35 cellular contexts compared by ENCODE assay signal in the genomic region with DNA sequence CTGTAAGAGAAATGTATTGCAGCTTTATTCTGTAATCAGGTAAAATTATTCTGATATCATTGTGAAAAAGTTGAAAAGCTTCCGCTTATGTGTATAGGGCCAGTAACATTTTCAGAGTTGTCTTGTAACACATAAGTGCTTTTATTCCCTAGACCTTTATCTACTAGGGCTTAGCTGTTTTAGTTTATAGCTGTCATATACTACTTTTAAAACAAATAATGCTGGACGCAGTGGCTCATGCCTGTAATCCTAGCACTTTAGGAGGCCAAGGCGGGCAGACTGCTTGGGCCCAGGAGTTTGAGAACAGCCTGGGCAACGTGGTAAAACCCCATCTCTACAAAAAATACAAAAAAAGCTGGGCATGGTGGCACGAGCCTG.
"Had no signal": no experiment of that assay in that cellular context is flagged by ENCODE, and none has a peak within 500 bp of the region (broad histone marks: within the 10 kb centered on the region; RNA-seq: fewer than 3 reads in every experiment).

No MANE protein-coding gene starts in this region.

- H3K27me3 ChIP-seq: adrenal gland, body of pancreas, brain microvascular endothelial cell, breast epithelium had no signal

- H3K4me3 Mint-ChIP-seq: activated B cell treated with CpG ODN at 0.5 μM for 24 hours; activated CD4-positive, alpha-beta memory T cell treated with anti-CD3 and anti-CD28 coated beads for 36 hours; activated CD4-positive, alpha-beta T cell treated with anti-CD3 and anti-CD28 coated beads, Interleukin-2, amount 10 ng/mL, durations not matched to agents 24 days and 14 days; activated CD8-positive, alpha-beta T cell treated with anti-CD3 and anti-CD28 coated beads for 36 hours; activated naive CD4-positive, alpha-beta T cell treated with anti-CD3 and anti-CD28 coated beads for 36 hours; activated naive CD8-positive, alpha-beta T cell treated with anti-CD3 and anti-CD28 coated beads for 36 hours; activated T-cell treated with anti-CD3 and anti-CD28 coated beads, Interleukin-2, amount 50 U/mL, for 4 hours; activated T-cell treated with anti-CD3 and anti-CD28 coated beads, Interleukin-2, amount 50 U/mL, for 72 hours; T-helper 1 cell treated with Interleukin-12 subunit alpha and Interleukin-12 subunit beta and Interleukin-4 antibody, amounts not matched to agents 30 μg/mL and 1 μg/mL, for 36 hours; T-helper 2 cell treated with Interferon-gamma antibody and Interleukin-4, amounts not matched to agents 5 μg/mL and 100 μg/mL, for 36 hours had no signal

- H3K36me3 ChIP-seq: adrenal gland, breast epithelium had no signal

- H3K4me1 Mint-ChIP-seq: activated B cell treated with CpG ODN at 0.5 μM for 24 hours; activated CD4-positive, alpha-beta T cell treated with anti-CD3 and anti-CD28 coated beads, Interleukin-2, amount 10 ng/mL, durations not matched to agents 24 days and 14 days; activated naive CD8-positive, alpha-beta T cell treated with anti-CD3 and anti-CD28 coated beads for 36 hours had no signal

- H3K9me3 Mint-ChIP-seq: activated B cell treated with CpG ODN at 0.5 μM for 24 hours; activated CD4-positive, alpha-beta memory T cell treated with anti-CD3 and anti-CD28 coated beads for 36 hours; activated CD4-positive, alpha-beta T cell treated with anti-CD3 and anti-CD28 coated beads, Interleukin-2, amount 10 ng/mL, durations not matched to agents 24 days and 14 days; activated CD8-positive, alpha-beta T cell treated with anti-CD3 and anti-CD28 coated beads for 36 hours; activated naive CD4-positive, alpha-beta T cell treated with anti-CD3 and anti-CD28 coated beads for 36 hours; activated naive CD4-positive, alpha-beta T cell treated with anti-CD3 and anti-CD28 coated beads, Interleukin-2, amount 50 U/mL, for 72 hours; activated naive CD8-positive, alpha-beta T cell treated with anti-CD3 and anti-CD28 coated beads for 36 hours; activated T-cell treated with anti-CD3 and anti-CD28 coated beads, Interleukin-2, amount 50 U/mL, for 4 hours; activated T-helper 2 cell treated with anti-CD3 and anti-CD28 coated beads, Interferon-gamma antibody, Interleukin-2, Interleukin-4, amounts not matched to agents 10 μg/mL and 5 μg/mL and 100 μg/mL, durations not matched to agents 14 hours and 24 hours and 36 hours; T-helper 1 cell treated with Interleukin-12 subunit alpha and Interleukin-12 subunit beta and Interleukin-4 antibody, amounts not matched to agents 30 μg/mL and 1 μg/mL, for 36 hours; T-helper 2 cell treated with Interferon-gamma antibody and Interleukin-4, amounts not matched to agents 5 μg/mL and 100 μg/mL, for 36 hours had no signal

- ATAC-seq: activated CD8-positive, alpha-beta T cell treated with anti-CD3 and anti-CD28 coated beads for 36 hours; activated naive CD4-positive, alpha-beta T cell treated with anti-CD3 and anti-CD28 coated beads, Interleukin-2, amount 50 U/mL, for 72 hours; activated T-cell treated with anti-CD3 and anti-CD28 coated beads, Interleukin-2, amount 50 U/mL, for 4 hours; activated T-cell treated with anti-CD3 and anti-CD28 coated beads, Interleukin-2, amount 50 U/mL, for 72 hours; body of pancreas had no signal

- H3K36me3 Mint-ChIP-seq: activated CD4-positive, alpha-beta memory T cell treated with anti-CD3 and anti-CD28 coated beads for 36 hours had no signal

- DNase-seq: activated B cell treated with CpG ODN at 0.5 μM for 24 hours; activated CD4-positive, alpha-beta memory T cell treated with anti-CD3 and anti-CD28 coated beads for 36 hours; activated CD4-positive, alpha-beta T cell treated with anti-CD3 and anti-CD28 coated beads for 4 hours; activated CD4-positive, alpha-beta T cell treated with anti-CD3 and anti-CD28 coated beads, Interleukin-2, amount 10 ng/mL, durations not matched to agents 24 days and 14 days; activated CD4-positive, alpha-beta T cell treated with anti-CD3 and anti-CD28 coated beads, Interleukin-2, amount 50 U/mL, for 1 hour; activated CD4-positive, alpha-beta T cell treated with anti-CD3 and anti-CD28 coated beads, Interleukin-2, amount 50 U/mL, for 4 hours; activated CD4-positive, CD25-positive, alpha-beta regulatory T cell treated with anti-CD3 and anti-CD28 coated beads, Interleukin-2, amount 50 U/mL, for 72 hours; activated CD8-positive, alpha-beta memory T cell treated with anti-CD3 and anti-CD28 coated beads, Interleukin-2, amount 50 U/mL, for 4 hours; activated CD8-positive, alpha-beta T cell treated with anti-CD3 and anti-CD28 coated beads for 36 hours; activated effector memory CD4-positive, alpha-beta T cell treated with Interleukin-2 at 50 U/mL for 16 hours; activated gamma-delta T cell; activated naive CD4-positive, alpha-beta T cell treated with anti-CD3 and anti-CD28 coated beads for 36 hours; activated naive CD4-positive, alpha-beta T cell treated with anti-CD3 and anti-CD28 coated beads, Interleukin-2, amount 50 U/mL, for 16 hours; activated naive CD8-positive, alpha-beta T cell treated with anti-CD3 and anti-CD28 coated beads for 36 hours; activated T-cell treated with anti-CD3 and anti-CD28 coated beads for 4 hours; activated T-cell treated with anti-CD3 and anti-CD28 coated beads, Interleukin-2, amount 50 U/mL, for 1 hour; activated T-cell treated with anti-CD3 and anti-CD28 coated beads, Interleukin-2, amount 50 U/mL, for 4 hours; activated T-cell treated with anti-CD3 and anti-CD28 coated beads, Interleukin-2, amount 50 U/mL, for 72 hours; adrenal gland; amniotic stem cell; aorta; body of pancreas; brain microvascular endothelial cell; central memory CD4-positive, alpha-beta T cell; T-helper 1 cell; T-helper 2 cell; T-helper 9 cell had no signal

- H3K27ac Mint-ChIP-seq: activated B cell treated with CpG ODN at 0.5 μM for 24 hours; activated CD4-positive, alpha-beta memory T cell treated with anti-CD3 and anti-CD28 coated beads for 36 hours; activated CD4-positive, alpha-beta T cell treated with anti-CD3 and anti-CD28 coated beads, Interleukin-2, amount 10 ng/mL, durations not matched to agents 24 days and 14 days; activated CD8-positive, alpha-beta T cell treated with anti-CD3 and anti-CD28 coated beads for 36 hours; activated naive CD4-positive, alpha-beta T cell treated with anti-CD3 and anti-CD28 coated beads for 36 hours; activated naive CD4-positive, alpha-beta T cell treated with anti-CD3 and anti-CD28 coated beads, Interleukin-2, amount 50 U/mL, for 72 hours; activated naive CD8-positive, alpha-beta T cell treated with anti-CD3 and anti-CD28 coated beads for 36 hours; activated T-cell treated with anti-CD3 and anti-CD28 coated beads, Interleukin-2, amount 50 U/mL, for 72 hours; activated T-helper 2 cell treated with anti-CD3 and anti-CD28 coated beads, Interferon-gamma antibody, Interleukin-2, Interleukin-4, amounts not matched to agents 10 μg/mL and 5 μg/mL and 100 μg/mL, durations not matched to agents 14 hours and 24 hours and 36 hours; T-helper 1 cell treated with Interleukin-12 subunit alpha and Interleukin-12 subunit beta and Interleukin-4 antibody, amounts not matched to agents 30 μg/mL and 1 μg/mL, for 36 hours; T-helper 2 cell treated with Interferon-gamma antibody and Interleukin-4, amounts not matched to agents 5 μg/mL and 100 μg/mL, for 36 hours had no signal

- H3K9me3 ChIP-seq: adrenal gland, body of pancreas, breast epithelium had no signal

- FAIRE-seq: astrocyte, TTC549 had no signal

- H3K27ac ChIP-seq: adrenal gland, body of pancreas, brain microvascular endothelial cell, breast epithelium, VCaP had no signal

- H3K4me1 ChIP-seq: adrenal gland, body of pancreas, breast epithelium had no signal

- H3K27me3 Mint-ChIP-seq: activated B cell treated with CpG ODN at 0.5 μM for 24 hours; activated CD4-positive, alpha-beta memory T cell treated with anti-CD3 and anti-CD28 coated beads for 36 hours; activated CD4-positive, alpha-beta T cell treated with anti-CD3 and anti-CD28 coated beads, Interleukin-2, amount 10 ng/mL, durations not matched to agents 24 days and 14 days; activated CD8-positive, alpha-beta T cell treated with anti-CD3 and anti-CD28 coated beads for 36 hours; activated naive CD8-positive, alpha-beta T cell treated with anti-CD3 and anti-CD28 coated beads for 36 hours had no signal

- H3K4me3 ChIP-seq: adrenal gland, body of pancreas, breast epithelium had no signal
